ENCODE assay signal across 8 cellular contexts in genomic region chr12:12696562-12697383, GRCh38. TPM values are rescaled to one million over a fixed set of nuclear protein-coding genes. Genes with fewer than 3 reads are reported as not detected.
DNase-seq lines count a peak whose midpoint lies in the region; ATAC-seq and TF ChIP-seq lines count a peak whose summit lies in the region.

No MANE protein-coding gene starts in this region.

- H3K9me3 ChIP-seq in HUES6 (ENCODE audit: control insufficient read depth, insufficient read depth, low read depth, low read length) (no peaks in the 10 kb centered on the region), PC-3 (ENCODE audit: low read length) (no peaks in the 10 kb centered on the region), esophagus squamous epithelium (no peaks in the 10 kb centered on the region)

- no peaks in the 10 kb centered on the region for H3F3A ChIP-seq in PC-3 (ENCODE audit: low read length, unreplicated experiment)

- TF ChIP-seq CTCF in PC-3 (conservative IDR thresholded peaks at IDR 0.05; ENCODE audit: low read depth, low read length) (no peak), esophagus squamous epithelium (IDR thresholded peaks at IDR 0.05) (peak in 1 of 6 experiments; percentile 2)

- peak in 3 of 4 donors; percentile 37 to 91 (median 51) for TF ChIP-seq POLR2A in esophagus squamous epithelium (IDR thresholded peaks at IDR 0.05)

- intact Hi-C loops in PC-3 (cut with micrococcal nuclease), result no loop called here
- intact Hi-C loops in esophagus squamous epithelium (cut with DNase I), result loop anchor here (10.0 kb wide), 1 partner anchor 132 kb away; the partner anchor contains the start of gene DUSP16

- H3K4me1 ChIP-seq in HUES6 (ENCODE audit: control insufficient read depth, insufficient read depth, low read length) (peaks cover 6% of the 10 kb centered on the region; the same call in 1 of the 2 replicates), PC-3 (ENCODE audit: insufficient read depth, low read length) (peaks cover 16% of the 10 kb centered on the region; the same call in 1 of the 2 replicates), esophagus squamous epithelium (peaks cover 0 to 16% (median 0%) of the 10 kb centered on the region in 3 donors)

- H3K9ac ChIP-seq in HUES6 (ENCODE audit: low read length) (peak overlapping the region; percentile 84), PC-3 (ENCODE audit: low read length) (peak overlapping the region; percentile 99)

- H3K9me2 ChIP-seq in PC-3 (replicated peaks; ENCODE audit: low read length), result no peaks in the 10 kb centered on the region

- TSS peak; percentile 93 for BruUV-seq in PC-3 (replicated peaks; lab: Mats Ljungman, UMichigan)

- WGBS in esophagus squamous epithelium, 2 donors, result 4% methylated on average over 18 to 26 of the region's 29 CpGs

- DNase-seq in COR-L47 (lab: John Stamatoyannopoulos, UW), result peak; percentile 63
- peak; percentile 67 for DNase-seq in PC-3
- DNase-seq in activated T-cell treated with anti-CD3 and anti-CD28 coated beads, Interleukin-2, amount 50 U/mL, for 48 hours, result peak; percentile 89
- DNase-seq in esophagus squamous epithelium (lab: John Stamatoyannopoulos, UW), result peak; percentile 65
- peak; percentile 90 for DNase-seq in myocyte (ENCODE audit: low read depth)
- peak; percentile 68 to 87 for DNase-seq in stimulated activated CD8-positive, alpha-beta memory T cell treated with anti-CD3 and anti-CD28 coated beads, Interleukin-7, amount 100 ng/mL, for 48 hours (ENCODE audit: extremely low read depth in 1 of 2, low read depth in 1 of 2)

- H3K27ac ChIP-seq in HUES6 (ENCODE audit: low read depth, low read length), result peak overlapping the region; percentile 90
- peak overlapping the region; percentile 90 for H3K27ac ChIP-seq in PC-3 (ENCODE audit: low read length)
- peak overlapping the region; percentile 88 to 95 (median 92) for H3K27ac ChIP-seq in esophagus squamous epithelium

- no peaks in the 10 kb centered on the region for H4K20me1 ChIP-seq in PC-3 (ENCODE audit: low read length)

- peak overlapping the region; percentile 86 for H3K4me2 ChIP-seq in PC-3 (ENCODE audit: low read length)

- POLR2A ChIA-PET in PC-3 (lab: Charles Lee; ENCODE audit: unreplicated experiment), result no interaction called here

- peak overlapping the region; percentile 99 for H2AFZ ChIP-seq in PC-3 (ENCODE audit: low read length)

- no peaks in the 10 kb centered on the region for H3K79me2 ChIP-seq in PC-3 (ENCODE audit: low read length)

- peak; percentile 66 for ATAC-seq in GM21447 (IDR thresholded peaks at IDR 0.05; ENCODE audit: unreplicated experiment)
- peak; percentile 82 for ATAC-seq in PC-3

- H3K36me3 ChIP-seq in HUES6 (ENCODE audit: control insufficient read depth, insufficient read depth, low read length) (no peaks in the 10 kb centered on the region), PC-3 (ENCODE audit: low read depth, low read length) (no peaks in the 10 kb centered on the region), esophagus squamous epithelium (no peaks in the 10 kb centered on the region)

- peak overlapping the region; percentile 86 for H3K4me3 ChIP-seq in HUES6 (ENCODE audit: low read depth, low read length)
- H3K4me3 ChIP-seq in PC-3 (ENCODE audit: low read length), result peak overlapping the region; percentile 80
- H3K4me3 ChIP-seq in esophagus squamous epithelium, result peak overlapping the region; percentile 48 to 65 (median 58)

- H3K27me3 ChIP-seq in HUES6 (ENCODE audit: control insufficient read depth, insufficient read depth, low read length), result no peaks in the 10 kb centered on the region
- no peaks in the 10 kb centered on the region for H3K27me3 ChIP-seq in PC-3 (ENCODE audit: low read length)
- no peaks in the 10 kb centered on the region for H3K27me3 ChIP-seq in esophagus squamous epithelium

- CTCF ChIA-PET in PC-3 (lab: Charles Lee), result no interaction called here

RNA-seq across cellular contexts. Expression of gene GPR19, which starts 0.8 kb away (rescaled TPM):
- total RNA-seq in PC-3 (2014; rRNA removed) (0.52 and 2.1 TPM in 2 replicates), esophagus squamous epithelium (under 1 TPM in 1 of 4 donors, not detected in 3; 0.40 TPM), myocyte (not detected in 2 replicates)
- polyA plus RNA-seq in myocyte (2012), result not detected

RNA-seq across cellular contexts. Expression of gene CDKN1B, which starts 20.4 kb away (rescaled TPM):
- total RNA-seq in PC-3 (2014; rRNA removed) (29.2 and 37.2 TPM in 2 replicates), esophagus squamous epithelium (10 to 100 TPM; 17.3 to 48.1 (median 30.5) TPM), myocyte (40.4 and 41.4 TPM in 2 replicates)
- polyA plus RNA-seq in myocyte (2012), result 15.6 TPM

Comparison
In these comparisons a context has a peak if more than half of its experiments do, and no peak if none do; other contexts are left out.
1. Peak in every context shown above with its lines: DNase-seq, ATAC-seq, H3K4me3 ChIP-seq and H3K27ac ChIP-seq.